1 cellular context compared by ENCODE assay signal in the genomic region with DNA sequence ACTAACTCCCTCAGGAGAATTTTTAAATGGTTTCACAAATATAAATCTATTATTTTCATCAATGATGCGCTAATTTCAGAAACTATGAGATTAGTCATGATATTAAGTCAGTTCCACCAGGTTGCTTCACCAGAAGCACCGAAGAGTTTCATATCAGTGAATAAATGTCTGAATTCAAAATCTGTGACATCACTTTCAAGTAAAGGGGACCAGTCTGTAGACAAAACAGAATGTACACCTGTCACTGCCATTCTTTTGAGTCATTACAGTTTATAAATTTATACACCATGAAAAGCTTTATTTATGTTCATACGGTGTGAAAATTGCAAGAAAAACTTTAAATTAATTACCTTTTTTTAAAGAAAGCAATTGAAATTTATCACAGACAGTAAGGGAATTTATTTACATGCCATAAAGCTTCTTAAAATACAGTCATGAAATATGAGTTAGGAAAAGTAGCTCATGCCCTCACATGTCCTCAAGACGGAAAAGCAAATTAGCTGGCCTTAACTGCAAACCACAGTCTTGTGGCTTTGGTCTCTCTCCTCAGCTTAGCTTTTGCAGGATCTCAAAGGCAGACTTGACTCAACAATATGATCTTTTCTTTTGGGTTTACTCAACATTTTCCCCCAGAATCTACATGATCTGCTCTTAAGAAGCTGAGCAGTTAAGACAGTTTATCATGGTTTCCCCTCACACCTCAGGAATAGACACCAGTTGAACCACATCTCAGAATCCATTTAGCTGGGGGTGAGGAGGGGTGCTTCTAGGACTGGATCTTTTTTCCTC.
TF ChIP-seq lines count a peak whose summit lies in the region.

No MANE protein-coding gene starts in this region.

TF ChIP-seq in GM23338, 12 proteins besides CTCF, POLR2A, EP300 and RAD21 (continued from another document):
- TF ChIP-seq, protein P1, sequence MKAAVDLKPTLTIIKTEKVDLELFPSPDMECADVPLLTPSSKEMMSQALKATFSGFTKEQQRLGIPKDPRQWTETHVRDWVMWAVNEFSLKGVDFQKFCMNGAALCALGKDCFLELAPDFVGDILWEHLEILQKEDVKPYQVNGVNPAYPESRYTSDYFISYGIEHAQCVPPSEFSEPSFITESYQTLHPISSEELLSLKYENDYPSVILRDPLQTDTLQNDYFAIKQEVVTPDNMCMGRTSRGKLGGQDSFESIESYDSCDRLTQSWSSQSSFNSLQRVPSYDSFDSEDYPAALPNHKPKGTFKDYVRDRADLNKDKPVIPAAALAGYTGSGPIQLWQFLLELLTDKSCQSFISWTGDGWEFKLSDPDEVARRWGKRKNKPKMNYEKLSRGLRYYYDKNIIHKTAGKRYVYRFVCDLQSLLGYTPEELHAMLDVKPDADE (IDR thresholded peaks at IDR 0.05), result no peak
- no peak for TF ChIP-seq EZH2phosphoT487 (IDR thresholded peaks at IDR 0.05; ENCODE audit: unreplicated experiment)
- TF ChIP-seq ZNF331 (CRISPR knock-in tag; IDR thresholded peaks at IDR 0.05; ENCODE audit: low read depth), result no peak
- TF ChIP-seq JUNB (IDR thresholded peaks at IDR 0.05; ENCODE audit: unreplicated experiment), result no peak
- TF ChIP-seq, protein P2, sequence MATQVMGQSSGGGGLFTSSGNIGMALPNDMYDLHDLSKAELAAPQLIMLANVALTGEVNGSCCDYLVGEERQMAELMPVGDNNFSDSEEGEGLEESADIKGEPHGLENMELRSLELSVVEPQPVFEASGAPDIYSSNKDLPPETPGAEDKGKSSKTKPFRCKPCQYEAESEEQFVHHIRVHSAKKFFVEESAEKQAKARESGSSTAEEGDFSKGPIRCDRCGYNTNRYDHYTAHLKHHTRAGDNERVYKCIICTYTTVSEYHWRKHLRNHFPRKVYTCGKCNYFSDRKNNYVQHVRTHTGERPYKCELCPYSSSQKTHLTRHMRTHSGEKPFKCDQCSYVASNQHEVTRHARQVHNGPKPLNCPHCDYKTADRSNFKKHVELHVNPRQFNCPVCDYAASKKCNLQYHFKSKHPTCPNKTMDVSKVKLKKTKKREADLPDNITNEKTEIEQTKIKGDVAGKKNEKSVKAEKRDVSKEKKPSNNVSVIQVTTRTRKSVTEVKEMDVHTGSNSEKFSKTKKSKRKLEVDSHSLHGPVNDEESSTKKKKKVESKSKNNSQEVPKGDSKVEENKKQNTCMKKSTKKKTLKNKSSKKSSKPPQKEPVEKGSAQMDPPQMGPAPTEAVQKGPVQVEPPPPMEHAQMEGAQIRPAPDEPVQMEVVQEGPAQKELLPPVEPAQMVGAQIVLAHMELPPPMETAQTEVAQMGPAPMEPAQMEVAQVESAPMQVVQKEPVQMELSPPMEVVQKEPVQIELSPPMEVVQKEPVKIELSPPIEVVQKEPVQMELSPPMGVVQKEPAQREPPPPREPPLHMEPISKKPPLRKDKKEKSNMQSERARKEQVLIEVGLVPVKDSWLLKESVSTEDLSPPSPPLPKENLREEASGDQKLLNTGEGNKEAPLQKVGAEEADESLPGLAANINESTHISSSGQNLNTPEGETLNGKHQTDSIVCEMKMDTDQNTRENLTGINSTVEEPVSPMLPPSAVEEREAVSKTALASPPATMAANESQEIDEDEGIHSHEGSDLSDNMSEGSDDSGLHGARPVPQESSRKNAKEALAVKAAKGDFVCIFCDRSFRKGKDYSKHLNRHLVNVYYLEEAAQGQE (IDR thresholded peaks at IDR 0.05; ENCODE audit: unreplicated experiment), result no peak
- TF ChIP-seq POLR2AphosphoS5 (IDR thresholded peaks at IDR 0.05; ENCODE audit: low read depth), result no peak
- TF ChIP-seq CREB1 (CRISPR knock-in tag; IDR thresholded peaks at IDR 0.05; ENCODE audit: low read depth), result no peak
- TF ChIP-seq EZH2 (IDR thresholded peaks at IDR 0.05; ENCODE audit: low read depth, unreplicated experiment), result no peak
